Comparison of ENCODE assay signal across 11 cellular contexts in the genomic region with DNA sequence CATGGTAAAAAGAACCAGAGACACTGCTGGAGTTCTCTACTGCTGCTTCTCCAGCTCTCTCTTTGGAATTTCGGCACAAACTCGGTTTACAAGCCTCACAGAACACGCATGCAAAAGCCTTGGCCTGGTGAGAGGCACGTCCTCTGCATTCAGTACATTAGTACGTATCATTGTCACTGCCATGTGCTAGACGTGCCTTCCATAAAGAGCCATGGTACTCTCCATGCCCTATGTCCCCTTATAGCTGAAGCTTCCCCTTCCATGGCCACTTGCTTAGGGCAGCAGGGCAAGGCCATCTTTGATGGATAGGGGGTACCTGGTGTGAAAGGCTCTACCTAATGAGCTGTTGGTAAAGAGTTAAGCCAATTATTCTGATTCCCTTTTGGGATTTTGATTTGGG. TPM values are rescaled to one million over a fixed set of nuclear protein-coding genes. Genes with fewer than 3 reads are reported as not detected.
"Had no signal": no experiment of that assay in that cellular context is flagged by ENCODE, and none has a peak within 500 bp of the region (broad histone marks: within the 10 kb centered on the region; RNA-seq: fewer than 3 reads in every experiment).

No MANE protein-coding gene starts in this region.

- DNase-seq: GM23248, GOT3, H7, H9, HCEC 1CT, HFFc6 had no signal

- H3K36me3 ChIP-seq: HAP-1 had no signal

- H3K4me3 Mint-ChIP-seq: GM23338, H9, HFFc6 had no signal

- H3K4me1 Mint-ChIP-seq: GM23338, H9 had no signal

- FAIRE-seq: H1, H54 had no signal

- H3K4me3 ChIP-seq: GM23248, GM23338, HAP-1 had no signal

- H3K27ac Mint-ChIP-seq: GM23338, H9, HFFc6 had no signal

RNA-seq across cellular contexts. Expression of a gene that starts 35.0 kb away (rescaled TPM):
- total RNA-seq: GM23248, GM23338, H1, H4, H7, H9, HFFc6 had no signal
- polyA plus RNA-seq: GM23248, GM23338, H1 had no signal
